In genomic region chr19:52590728-52591127, GRCh38 we compare ENCODE assay signal across 28 cellular contexts. TPM values are rescaled to one million over a fixed set of nuclear protein-coding genes. Genes with fewer than 3 reads are reported as not detected.
DNase-seq lines count a peak whose midpoint lies in the region; ATAC-seq, FAIRE-seq and TF ChIP-seq lines count a peak whose summit lies in the region.
"Had no signal": no experiment of that assay in that cellular context is flagged by ENCODE, and none has a peak within 500 bp of the region (broad histone marks: within the 10 kb centered on the region; RNA-seq: fewer than 3 reads in every experiment).

No MANE protein-coding gene starts in this region.

- H4K20me1 ChIP-seq in HepG2 (ENCODE audit: insufficient read depth, low read length), result no peaks in the 10 kb centered on the region
- H4K20me1 ChIP-seq in OCI-LY3 (ENCODE audit: insufficient read depth, low read length), result no peaks in the 10 kb centered on the region

- CTCF ChIA-PET in HepG2 (lab: Yijun Ruan, JAX; ENCODE audit: low intra/inter-chr PET ratio, low total read pairs), result no interaction called here

- no peaks in the 10 kb centered on the region; a peak in 1 of 5 replicates for H3K36me3 ChIP-seq in HepG2 (replicated peaks in 1 of 2; ENCODE audit: control insufficient read depth in 1 of 2, insufficient read depth in 2 of 2, low read length in 2 of 2)
- peaks cover 0 to 2% (median 0%) of the 10 kb centered on the region in 4 donors for H3K36me3 ChIP-seq in right lobe of liver
- H3K36me3 ChIP-seq in OCI-LY3 (replicated peaks; ENCODE audit: low read depth, low read length), result no peaks in the 10 kb centered on the region
- H3K36me3 ChIP-seq: ovary had no signal

- intact Hi-C loops in HepG2 (cut with micrococcal nuclease; ENCODE audit: unreplicated experiment), result no loop called here
- intact Hi-C loops in right lobe of liver (cut with DNase I), result no loop called here

- no peak for ATAC-seq in HepG2
- no peak for ATAC-seq in right lobe of liver
- ATAC-seq in foreskin keratinocyte, result no peak
- ATAC-seq in HG03139 (IDR thresholded peaks at IDR 0.05; ENCODE audit: unreplicated experiment), result no peak
- ATAC-seq in GM21526 (IDR thresholded peaks at IDR 0.05; ENCODE audit: low FRiP score, unreplicated experiment), result no peak
- no peak for ATAC-seq in stimulated activated naive CD8-positive, alpha-beta T cell treated with anti-CD3 and anti-CD28 coated beads, Interleukin-15, amount 100 ng/mL, for 72 hours
- ATAC-seq: right cardiac atrium; stimulated activated naive B cell treated with anti-CD40 and anti-IgM and Interleukin-4, amounts not matched to agents 10 μg/mL and 1 μg/mL and 100 μg/mL, for 72 hours had no signal

- H3K4me3 Mint-ChIP-seq in stimulated activated naive CD8-positive, alpha-beta T cell treated with anti-CD3 and anti-CD28 coated beads, Interleukin-15, amount 100 ng/mL, for 72 hours, result no peak overlapping the region
- H3K4me3 Mint-ChIP-seq: activated naive CD4-positive, alpha-beta T cell treated with anti-CD3 and anti-CD28 coated beads, Interleukin-2, amount 10 ng/mL, durations not matched to agents 7 days and 5 days; CD4-positive, CD25-positive, alpha-beta regulatory T cell; naive B cell; stimulated activated naive B cell treated with anti-CD40 and anti-IgM and Interleukin-4, amounts not matched to agents 10 μg/mL and 1 μg/mL and 100 μg/mL, for 72 hours; T-helper 1 cell treated with Interleukin-12 subunit alpha and Interleukin-12 subunit beta and Interleukin-4 antibody, amounts not matched to agents 30 μg/mL and 1 μg/mL, for 36 hours had no signal

- DNase-seq in HepG2 (ENCODE audit: low spot score) (no peak), right lobe of liver (no peak), foreskin keratinocyte (no peak), germinal center (ENCODE audit: low spot score) (no peak)
- no peak for DNase-seq in stimulated activated naive CD8-positive, alpha-beta T cell treated with anti-CD3 and anti-CD28 coated beads, Interleukin-15, amount 100 ng/mL, for 72 hours
- DNase-seq: activated CD8-positive, alpha-beta memory T cell treated with anti-CD3 and anti-CD28 coated beads for 24 hours; activated naive CD4-positive, alpha-beta T cell treated with anti-CD3 and anti-CD28 coated beads, Interleukin-2, amount 10 ng/mL, durations not matched to agents 7 days and 5 days; activated T-cell treated with anti-CD3 and anti-CD28 coated beads, Interleukin-2, amount 50 U/mL, for 48 hours; aorta; caudate nucleus; CD4-positive, CD25-positive, alpha-beta regulatory T cell; DMS79; foreskin melanocyte; HCEC 1CT; kidney glomerular epithelial cell; mesenchymal stem cell; naive B cell; NCI-H146; NCI-H2171; NCI-H524 treated with DMSO at 0.1 percent for 48 hours; ovary; PC-9; right cardiac atrium; stimulated activated naive B cell treated with anti-CD40 and anti-IgM and Interleukin-4, amounts not matched to agents 10 μg/mL and 1 μg/mL and 100 μg/mL, for 72 hours had no signal

- H3K4me3 ChIP-seq in HepG2 (replicated peaks in 1 of 3; ENCODE audit: insufficient read depth in 1 of 3, low read depth in 2 of 3, low read length in 3 of 3), result no peak overlapping the region
- H3K4me3 ChIP-seq in right lobe of liver, result no peak overlapping the region
- no peak overlapping the region for H3K4me3 ChIP-seq in OCI-LY3 (ENCODE audit: low read length)
- H3K4me3 ChIP-seq: ovary, PC-9 had no signal

- TF ChIP-seq POLR2A in HepG2 (IDR thresholded peaks at IDR 0.05; ENCODE audit: insufficient read depth in 1 of 2, low read depth in 2 of 2, low read length in 2 of 2) (no peak), right lobe of liver (IDR thresholded peaks at IDR 0.05) (no peak)

- H3K27me3 Mint-ChIP-seq in stimulated activated naive CD8-positive, alpha-beta T cell treated with anti-CD3 and anti-CD28 coated beads, Interleukin-15, amount 100 ng/mL, for 72 hours, result no peaks in the 10 kb centered on the region
- H3K27me3 Mint-ChIP-seq: activated naive CD4-positive, alpha-beta T cell treated with anti-CD3 and anti-CD28 coated beads, Interleukin-2, amount 10 ng/mL, durations not matched to agents 7 days and 5 days; CD4-positive, CD25-positive, alpha-beta regulatory T cell; naive B cell; stimulated activated naive B cell treated with anti-CD40 and anti-IgM and Interleukin-4, amounts not matched to agents 10 μg/mL and 1 μg/mL and 100 μg/mL, for 72 hours had no signal

- H3K9ac ChIP-seq in HepG2 (ENCODE audit: insufficient read depth, low read depth, low read length), result no peak overlapping the region
- no peak overlapping the region for H3K9ac ChIP-seq in OCI-LY3 (ENCODE audit: low read length)

- H3K9me3 ChIP-seq in HepG2 (ENCODE audit: low read length), result peaks cover 29% of the 10 kb centered on the region
- no peaks in the 10 kb centered on the region for H3K9me3 ChIP-seq in right lobe of liver
- no peaks in the 10 kb centered on the region for H3K9me3 ChIP-seq in OCI-LY3 (ENCODE audit: insufficient read depth, low read length)
- H3K9me3 ChIP-seq: ovary had no signal

- no peak for TF ChIP-seq RAD21 in HepG2 (CRISPR knock-in tag; IDR thresholded peaks at IDR 0.05)

- H3K27ac ChIP-seq in HepG2 (ENCODE audit: extremely low read length, insufficient read depth, low read length), result no peak overlapping the region
- H3K27ac ChIP-seq in right lobe of liver, result no peak overlapping the region
- H3K27ac ChIP-seq in OCI-LY3 (ENCODE audit: low read length), result no peak overlapping the region
- no peak overlapping the region for H3K27ac ChIP-seq in foreskin keratinocyte
- H3K27ac ChIP-seq: ovary, PC-9 had no signal

- H3K27me3 ChIP-seq in HepG2 (ENCODE audit: control insufficient read depth in 1 of 2, insufficient read depth in 2 of 2, low read length in 2 of 2) (no peaks in the 10 kb centered on the region), right lobe of liver (no peaks in the 10 kb centered on the region), OCI-LY3 (ENCODE audit: low read depth, low read length) (no peaks in the 10 kb centered on the region), foreskin keratinocyte (no peaks in the 10 kb centered on the region)
- H3K27me3 ChIP-seq: ovary had no signal

- H3K4me1 Mint-ChIP-seq in stimulated activated naive CD8-positive, alpha-beta T cell treated with anti-CD3 and anti-CD28 coated beads, Interleukin-15, amount 100 ng/mL, for 72 hours, result no peaks in the 10 kb centered on the region
- H3K4me1 Mint-ChIP-seq: activated naive CD4-positive, alpha-beta T cell treated with anti-CD3 and anti-CD28 coated beads, Interleukin-2, amount 10 ng/mL, durations not matched to agents 7 days and 5 days; CD4-positive, CD25-positive, alpha-beta regulatory T cell had no signal

- no peak for FAIRE-seq in HepG2 (lab: Jason Lieb, UNC)

- POLR2A ChIA-PET in HepG2 (lab: Yijun Ruan, JAX), result no interaction called here

- H3K9me3 Mint-ChIP-seq in stimulated activated naive CD8-positive, alpha-beta T cell treated with anti-CD3 and anti-CD28 coated beads, Interleukin-15, amount 100 ng/mL, for 72 hours, result peaks cover 17 to 27% of the 10 kb centered on the region in 2 donors

- TF ChIP-seq CTCF in HepG2 (CRISPR knock-in tag; IDR thresholded peaks at IDR 0.05), result peak; percentile 24
- no peak for TF ChIP-seq CTCF in right lobe of liver (IDR thresholded peaks at IDR 0.05)
- TF ChIP-seq CTCF in OCI-LY3 (IDR thresholded peaks at IDR 0.05; ENCODE audit: low read depth, low read length), result 0 out of 2 replicates have a peak, but pooled peaks have one; percentile 26
- TF ChIP-seq CTCF in foreskin keratinocyte (conservative IDR thresholded peaks at IDR 0.05), result peak; percentile 13

- TF ChIP-seq EP300 in HepG2 (IDR thresholded peaks at IDR 0.05; ENCODE audit: low read depth in 2 of 2, low read length in 2 of 2), result no peak
- no peak for TF ChIP-seq EP300 in HepG2 (CRISPR knock-in tag; IDR thresholded peaks at IDR 0.05; ENCODE audit: borderline replicate concordance)

- H2AFZ ChIP-seq in HepG2 (ENCODE audit: low read length) (no peak overlapping the region), OCI-LY3 (ENCODE audit: low read depth, low read length) (no peak overlapping the region)
- H2AFZ ChIP-seq: PC-9 had no signal

- no peaks in the 10 kb centered on the region for H3K4me1 ChIP-seq in HepG2 (ENCODE audit: insufficient read depth, low read length)
- H3K4me1 ChIP-seq in right lobe of liver, result no peaks in the 10 kb centered on the region
- H3K4me1 ChIP-seq in OCI-LY3 (ENCODE audit: low read length), result no peaks in the 10 kb centered on the region
- no peaks in the 10 kb centered on the region for H3K4me1 ChIP-seq in foreskin keratinocyte

- in situ Hi-C loops in HepG2 (cut with HindIII; ENCODE audit: extremely low pct_ligation_motif_present, low pct_unique_long_range_greater_than_20kb), result no loop called here

- H3K79me2 ChIP-seq in HepG2 (ENCODE audit: insufficient read depth, low read length), result no peaks in the 10 kb centered on the region
- H3K79me2 ChIP-seq in OCI-LY3 (ENCODE audit: low read length), result no peaks in the 10 kb centered on the region

- no peak overlapping the region for H3K27ac Mint-ChIP-seq in stimulated activated naive CD8-positive, alpha-beta T cell treated with anti-CD3 and anti-CD28 coated beads, Interleukin-15, amount 100 ng/mL, for 72 hours
- H3K27ac Mint-ChIP-seq: activated naive CD4-positive, alpha-beta T cell treated with anti-CD3 and anti-CD28 coated beads, Interleukin-2, amount 10 ng/mL, durations not matched to agents 7 days and 5 days; CD4-positive, CD25-positive, alpha-beta regulatory T cell; stimulated activated naive B cell treated with anti-CD40 and anti-IgM and Interleukin-4, amounts not matched to agents 10 μg/mL and 1 μg/mL and 100 μg/mL, for 72 hours; T-helper 1 cell treated with Interleukin-12 subunit alpha and Interleukin-12 subunit beta and Interleukin-4 antibody, amounts not matched to agents 30 μg/mL and 1 μg/mL, for 36 hours had no signal

- BruUV-seq in HepG2 (replicated peaks; lab: Mats Ljungman, UMichigan), result no TSS peak

- 55% methylated on average over 5 of the region's 5 CpGs for WGBS in HepG2 (ENCODE audit: low lambda C conversion rate)
- 91% methylated on average over 5 of the region's 5 CpGs for WGBS in right lobe of liver (ENCODE audit: insufficient coverage, low coverage, low lambda C conversion rate, missing lambda C conversion rate)

- H3K4me2 ChIP-seq in HepG2 (ENCODE audit: low read depth, low read length) (no peak overlapping the region), OCI-LY3 (ENCODE audit: low read length) (no peak overlapping the region)
- H3K4me2 ChIP-seq: PC-9 had no signal

RNA-seq across cellular contexts. Expression of gene ZNF701, which starts 20.6 kb away (rescaled TPM):
- 6.3 and 7.7 TPM in 2 replicates for total RNA-seq in HepG2 (2016; rRNA removed; fragmentation: Illumina TruSeq; extraction: Trizol)
- total RNA-seq in HepG2 (2016; cell fraction: cytosol; rRNA removed; fragmentation: Illumina TruSeq; extraction: Trizol; ENCODE audit: low read depth), result 1.1 and 2.6 TPM in 2 replicates
- 6.6 and 8.1 TPM in 2 replicates for total RNA-seq in HepG2 (2016; cell fraction: insoluble cytoplasmic fraction; rRNA removed; fragmentation: Illumina TruSeq; extraction: Trizol)
- 3.1 and 4.0 TPM in 2 replicates for total RNA-seq in HepG2 (2016; cell fraction: membrane; rRNA removed; fragmentation: Illumina TruSeq; extraction: Trizol)
- 5.7 and 10.0 TPM in 2 replicates for total RNA-seq in HepG2 (2016; cell fraction: nucleus; rRNA removed; fragmentation: Illumina TruSeq; extraction: Trizol)
- polyA plus RNA-seq in HepG2 (2011; rRNA removed), result 4.5 and 5.0 TPM in 2 replicates
- polyA plus RNA-seq in HepG2 (2011; cell fraction: cytosol; rRNA removed), result 1.6 and 2.2 TPM in 2 replicates
- polyA plus RNA-seq in HepG2 (2011; cell fraction: nucleus; rRNA removed), result 5.8 and 6.5 TPM in 2 replicates
- 1.7 and 2.9 TPM in 2 replicates for polyA plus RNA-seq in HepG2 (2012)
- 0.11 and 0.12 TPM in 2 replicates for polyA plus RNA-seq in HepG2 (2016; cell fraction: cytosol; fragmentation: Illumina TruSeq; extraction: Trizol; ENCODE audit: low read depth)
- polyA plus RNA-seq in HepG2 (2016; cell fraction: insoluble cytoplasmic fraction; fragmentation: Illumina TruSeq; extraction: Trizol; ENCODE audit: low read depth), result 2.8 and 3.7 TPM in 2 replicates
- polyA plus RNA-seq in HepG2 (2016; cell fraction: membrane; fragmentation: Illumina TruSeq; extraction: Trizol; ENCODE audit: low read depth), result 0.38 and 0.49 TPM in 2 replicates
- polyA plus RNA-seq in HepG2 (2016; cell fraction: nucleus; fragmentation: Illumina TruSeq; extraction: Trizol; ENCODE audit: insufficient read depth, low read depth), result 5.5 and 7.9 TPM in 2 replicates
- 6.0 and 8.1 TPM in 2 replicates for polyA minus RNA-seq in HepG2 (2011; rRNA and poly(A)+ RNA removed; ENCODE audit: low replicate concordance)
- polyA minus RNA-seq in HepG2 (2011; cell fraction: cytosol; rRNA and poly(A)+ RNA removed), result 4.0 and 5.3 TPM in 2 replicates
- polyA minus RNA-seq in HepG2 (2011; cell fraction: nucleus; rRNA and poly(A)+ RNA removed), result 16.4 and 19.3 TPM in 2 replicates
- 1 to 10 TPM; 2.5 to 6.4 (median 4.0) TPM for total RNA-seq in right lobe of liver
- total RNA-seq in foreskin keratinocyte, result 7.2 and 8.7 TPM in 2 replicates
- polyA plus RNA-seq in foreskin keratinocyte, result 1.9 TPM in 2 replicates

RNA-seq across cellular contexts. Expression of gene ZNF83, which starts 47.4 kb away (rescaled TPM):
- total RNA-seq in HepG2 (2016; rRNA removed; fragmentation: Illumina TruSeq; extraction: Trizol) (20.4 and 22.6 TPM in 2 replicates), right lobe of liver (1 to 10 TPM; 2.5 to 5.9 (median 3.3) TPM), foreskin keratinocyte (24.7 and 24.8 TPM in 2 replicates)
- total RNA-seq in HepG2 (2016; cell fraction: cytosol; rRNA removed; fragmentation: Illumina TruSeq; extraction: Trizol; ENCODE audit: low read depth), result 4.3 and 4.8 TPM in 2 replicates
- 20.9 and 22.4 TPM in 2 replicates for total RNA-seq in HepG2 (2016; cell fraction: insoluble cytoplasmic fraction; rRNA removed; fragmentation: Illumina TruSeq; extraction: Trizol)
- 9.3 and 10.7 TPM in 2 replicates for total RNA-seq in HepG2 (2016; cell fraction: membrane; rRNA removed; fragmentation: Illumina TruSeq; extraction: Trizol)
- 25.6 and 27.8 TPM in 2 replicates for total RNA-seq in HepG2 (2016; cell fraction: nucleus; rRNA removed; fragmentation: Illumina TruSeq; extraction: Trizol)
- polyA plus RNA-seq in HepG2 (2011; rRNA removed) (44.5 and 50.9 TPM in 2 replicates), foreskin keratinocyte (6.2 and 6.3 TPM in 2 replicates)
- 8.0 and 11.6 TPM in 2 replicates for polyA plus RNA-seq in HepG2 (2011; cell fraction: cytosol; rRNA removed)
- polyA plus RNA-seq in HepG2 (2011; cell fraction: nucleus; rRNA removed), result 97.9 and 148 TPM in 2 replicates
- 26.3 and 27.9 TPM in 2 replicates for polyA plus RNA-seq in HepG2 (2012)
- 2.3 and 2.4 TPM in 2 replicates for polyA plus RNA-seq in HepG2 (2016; cell fraction: cytosol; fragmentation: Illumina TruSeq; extraction: Trizol; ENCODE audit: low read depth)
- polyA plus RNA-seq in HepG2 (2016; cell fraction: insoluble cytoplasmic fraction; fragmentation: Illumina TruSeq; extraction: Trizol; ENCODE audit: low read depth), result 9.9 and 12.3 TPM in 2 replicates
- polyA plus RNA-seq in HepG2 (2016; cell fraction: membrane; fragmentation: Illumina TruSeq; extraction: Trizol; ENCODE audit: low read depth), result 3.5 and 3.6 TPM in 2 replicates
- 47.1 and 50.1 TPM in 2 replicates for polyA plus RNA-seq in HepG2 (2016; cell fraction: nucleus; fragmentation: Illumina TruSeq; extraction: Trizol; ENCODE audit: insufficient read depth, low read depth)
- 14.7 and 15.8 TPM in 2 replicates for polyA minus RNA-seq in HepG2 (2011; rRNA and poly(A)+ RNA removed; ENCODE audit: low replicate concordance)
- 10.5 and 14.5 TPM in 2 replicates for polyA minus RNA-seq in HepG2 (2011; cell fraction: cytosol; rRNA and poly(A)+ RNA removed)
- polyA minus RNA-seq in HepG2 (2011; cell fraction: nucleus; rRNA and poly(A)+ RNA removed), result 101 and 177 TPM in 2 replicates

Comparison
In these comparisons a context has a peak if more than half of its experiments do, and no peak if none do; other contexts are left out.
1. CTCF ChIP-seq: peak in HepG2 (single experiment), OCI-LY3 (single experiment) and foreskin keratinocyte (single experiment); none in right lobe of liver (0 of 4).